ENCODE assay signal across 8 cellular contexts in genomic region chr2:71933467-71934319, GRCh38.
DNase-seq lines count a peak whose midpoint lies in the region; ATAC-seq and TF ChIP-seq lines count a peak whose summit lies in the region.

No MANE protein-coding gene starts in this region.

- no TSS peak for BruUV-seq in A673 (replicated peaks; lab: Mats Ljungman, UMichigan)

- no peak overlapping the region for H3K4me3 ChIP-seq in A673 (ENCODE audit: low read depth, low read length, poor library complexity, severe bottlenecking)

- intact Hi-C loops in A673 (cut with micrococcal nuclease; ENCODE audit: unreplicated experiment): no loop called here

- DNase-seq in A673 (ENCODE audit: low spot score) (peak; percentile 33), GM04503 (ENCODE audit: low read depth) (peak; percentile 66), SW480 (ENCODE audit: low spot score) (peak; percentile 49), iPS-NIHi7 (ENCODE audit: extremely low spot score) (peak; percentile 52), NAMALWA (ENCODE audit: low spot score) (no peak), NCI-H345 treated with DMSO at 0.1 percent for 48 hours (lab: John Stamatoyannopoulos, UW; ENCODE audit: unreplicated experiment) (no peak)

- POLR2A ChIA-PET in A673 (lab: Charles Lee; ENCODE audit: low non-redundant PET): no interaction called here

- H3K27ac ChIP-seq in A673 (ENCODE audit: low read depth, low read length, poor library complexity, severe bottlenecking): no peak overlapping the region

- no peaks in the 10 kb centered on the region for H3K27me3 ChIP-seq in A673 (replicated peaks; ENCODE audit: insufficient read depth, low read depth, low read length, poor library complexity)

- peaks cover 4% of the 10 kb centered on the region for H3K4me1 ChIP-seq in A673 (ENCODE audit: insufficient read depth, low read length, poor library complexity, severe bottlenecking)

- CTCF ChIA-PET in A673 (lab: Charles Lee): interaction anchor here (1.0 kb wide), 1 partner anchor 217 kb away, joined by 3 read pairs; no protein-coding TSS in a partner anchor

- peak; percentile 37 for TF ChIP-seq CTCF in A673 (conservative IDR thresholded peaks at IDR 0.05; ENCODE audit: low read depth, low read length)

- no peak for ATAC-seq in HG02623 (IDR thresholded peaks at IDR 0.05; ENCODE audit: unreplicated experiment)
- no peak for ATAC-seq in GM18520 (IDR thresholded peaks at IDR 0.05; ENCODE audit: unreplicated experiment)

- no peaks in the 10 kb centered on the region for H3K9me3 ChIP-seq in A673 (ENCODE audit: low read depth, low read length, poor library complexity, severe bottlenecking)

- H3K36me3 ChIP-seq in A673 (ENCODE audit: insufficient read depth, low read length, poor library complexity, severe bottlenecking): no peaks in the 10 kb centered on the region

Comparison
In these comparisons a context has a peak if more than half of its experiments do, and no peak if none do; other contexts are left out.
1. DNase-seq: peak in A673 (single experiment), GM04503 (single experiment), SW480 (single experiment) and iPS-NIHi7 (single experiment); none in NAMALWA (single experiment) and NCI-H345 treated with DMSO at 0.1 percent for 48 hours (single experiment).